ENCODE assay signal across 12 cellular contexts in the genomic region with DNA sequence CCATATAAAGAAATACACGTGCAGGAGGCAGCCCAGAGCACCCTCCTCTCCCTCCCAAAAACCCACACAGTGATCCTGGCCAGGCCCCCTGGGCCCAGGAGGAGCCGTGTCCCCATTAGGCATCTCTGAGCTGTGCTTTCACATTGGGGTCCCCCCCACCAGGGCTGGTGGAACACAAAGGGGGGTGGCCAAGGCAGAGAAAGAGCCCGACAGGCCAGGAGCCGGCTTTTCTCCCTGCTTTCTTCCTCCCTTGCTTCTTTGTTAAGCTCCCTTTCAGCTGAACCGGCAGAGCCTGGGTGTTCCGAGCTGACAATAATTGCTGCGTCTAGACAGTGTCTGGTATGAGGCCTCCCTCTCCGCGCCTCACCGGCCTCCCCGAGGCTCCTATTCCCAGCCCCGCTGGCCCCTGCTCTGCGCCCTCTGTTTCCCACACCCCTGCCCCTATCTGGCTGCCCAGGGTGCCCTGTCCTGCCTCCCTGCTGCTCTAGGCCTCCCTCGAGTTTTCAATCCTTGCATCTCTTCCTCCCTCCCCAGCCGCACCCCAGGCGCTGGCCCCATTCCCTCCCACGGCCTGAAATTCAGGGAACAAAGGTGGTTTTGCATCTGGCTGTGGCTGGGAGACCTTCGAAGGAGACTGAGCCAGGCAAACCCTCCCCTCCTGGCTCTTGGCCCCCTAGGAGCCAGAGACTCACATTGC.
DNase-seq lines count a peak whose midpoint lies in the region; ATAC-seq, FAIRE-seq and TF ChIP-seq lines count a peak whose summit lies in the region.
"Had no signal": no experiment of that assay in that cellular context is flagged by ENCODE, and none has a peak within 500 bp of the region (broad histone marks: within the 10 kb centered on the region; RNA-seq: fewer than 3 reads in every experiment).

No MANE protein-coding gene starts in this region.

- in situ Hi-C loops in G401 (cut with HindIII; ENCODE audit: low sequenced_read_pairs) = no loop called here

- no peak for ATAC-seq in activated T-helper 17 cell treated with anti-CD3 and anti-CD28 coated beads, Interleukin-2, amount 50 U/mL, for 72 hours (replicated peaks)
- no peak for ATAC-seq in left ventricle myocardium superior

- DNase-seq in G401 (ENCODE audit: low spot score) (peak; percentile 52), left ventricle myocardium superior (peak; percentile 48), retina (peak; percentile 86), DMS 273 treated with DMSO at 0.1 percent for 48 hours (lab: John Stamatoyannopoulos, UW) (no peak), Calu3 (no peak), NCI-H1694 (lab: John Stamatoyannopoulos, UW) (no peak), GM12892 (ENCODE audit: insufficient read length) (no peak)
- DNase-seq: activated naive CD4-positive, alpha-beta T cell treated with anti-CD3 and anti-CD28 coated beads, Interleukin-2, amount 50 U/mL, for 16 hours; DMS79 treated with DMSO at 0.1 percent for 48 hours; NCI-H2029 had no signal

- BruUV-seq in Calu3 (replicated peaks; lab: Mats Ljungman, UMichigan) = no TSS peak

- H3K27ac Mint-ChIP-seq in activated T-helper 17 cell treated with anti-CD3 and anti-CD28 coated beads, Interleukin-2, amount 50 U/mL, for 72 hours = peak overlapping the region; percentile 70
- H3K27ac Mint-ChIP-seq in Calu3 (ENCODE audit: unreplicated experiment) = no peak overlapping the region
- H3K27ac Mint-ChIP-seq: T-helper 2 cell treated with Interferon-gamma antibody and Interleukin-4, amounts not matched to agents 5 μg/mL and 100 μg/mL, for 36 hours had no signal

- TF ChIP-seq POLR2A in GM12892 (IDR thresholded peaks at IDR 0.05; ENCODE audit: low read depth, low read length) = no peak

- peaks cover 47% of the 10 kb centered on the region for H3K36me3 Mint-ChIP-seq in activated T-helper 17 cell treated with anti-CD3 and anti-CD28 coated beads, Interleukin-2, amount 50 U/mL, for 72 hours (ENCODE audit: low read depth)
- H3K36me3 Mint-ChIP-seq in Calu3 (ENCODE audit: insufficient read depth, unreplicated experiment) = peaks cover 64% of the 10 kb centered on the region

- CTCF ChIA-PET in Calu3 (lab: Charles Lee) = interaction anchor here (0.6 kb wide), 1 partner anchor 15 kb away, joined by 4 read pairs; no protein-coding TSS in a partner anchor

- no peak overlapping the region for H3K4me3 Mint-ChIP-seq in activated T-helper 17 cell treated with anti-CD3 and anti-CD28 coated beads, Interleukin-2, amount 50 U/mL, for 72 hours
- H3K4me3 Mint-ChIP-seq in Calu3 (ENCODE audit: low read depth, unreplicated experiment) = no peak overlapping the region
- H3K4me3 Mint-ChIP-seq: T-helper 2 cell treated with Interferon-gamma antibody and Interleukin-4, amounts not matched to agents 5 μg/mL and 100 μg/mL, for 36 hours had no signal

- H3K27me3 Mint-ChIP-seq in activated T-helper 17 cell treated with anti-CD3 and anti-CD28 coated beads, Interleukin-2, amount 50 U/mL, for 72 hours = no peaks in the 10 kb centered on the region
- no peaks in the 10 kb centered on the region for H3K27me3 Mint-ChIP-seq in Calu3 (ENCODE audit: unreplicated experiment)

- no peak for TF ChIP-seq CTCF in Calu3 (IDR thresholded peaks at IDR 0.05; ENCODE audit: unreplicated experiment)

- peaks cover 30% of the 10 kb centered on the region for H3K4me1 Mint-ChIP-seq in activated T-helper 17 cell treated with anti-CD3 and anti-CD28 coated beads, Interleukin-2, amount 50 U/mL, for 72 hours
- H3K4me1 Mint-ChIP-seq in Calu3 (ENCODE audit: low read depth, unreplicated experiment) = peaks cover 47% of the 10 kb centered on the region

- intact Hi-C loops in left ventricle myocardium superior (cut with micrococcal nuclease) = no loop called here
- intact Hi-C loops in Calu3 (cut with micrococcal nuclease; ENCODE audit: unreplicated experiment) = no loop called here

- no peaks in the 10 kb centered on the region for H3K9me3 Mint-ChIP-seq in activated T-helper 17 cell treated with anti-CD3 and anti-CD28 coated beads, Interleukin-2, amount 50 U/mL, for 72 hours
- H3K9me3 Mint-ChIP-seq in Calu3 (ENCODE audit: low read depth, unreplicated experiment) = no peaks in the 10 kb centered on the region
- H3K9me3 Mint-ChIP-seq: T-helper 2 cell treated with Interferon-gamma antibody and Interleukin-4, amounts not matched to agents 5 μg/mL and 100 μg/mL, for 36 hours had no signal

- FAIRE-seq in GM12892 (lab: Jason Lieb, UNC) = no peak

Comparison
In these comparisons a context has a peak if more than half of its experiments do, and no peak if none do; other contexts are left out.
1. DNase-seq: peak in G401 (single experiment), left ventricle myocardium superior (single experiment) and retina (single experiment); none in DMS 273 treated with DMSO at 0.1 percent for 48 hours (single experiment), Calu3 (single experiment), NCI-H1694 (single experiment) and GM12892 (single experiment).